Comparison of ENCODE assay signal across 30 cellular contexts in the genomic region with DNA sequence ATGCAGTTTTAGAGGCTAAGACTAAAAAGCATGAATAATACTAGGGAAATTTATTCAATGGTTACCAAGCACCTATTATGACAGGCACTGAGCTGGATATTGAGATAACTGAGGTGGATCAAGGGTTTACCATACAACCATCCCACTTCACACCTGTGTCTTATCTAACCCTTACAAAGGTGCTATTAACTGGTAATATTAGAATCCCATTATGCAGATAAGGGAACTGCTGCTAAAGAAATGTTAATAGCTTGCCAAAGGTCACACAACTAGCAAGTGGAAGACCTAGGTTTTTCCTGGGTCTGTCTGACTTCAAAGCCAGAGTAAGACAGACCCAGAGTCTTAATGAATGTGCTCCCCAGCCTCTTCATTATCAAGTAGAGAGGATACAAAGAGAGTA. TPM values are rescaled to one million over a fixed set of nuclear protein-coding genes. Genes with fewer than 3 reads are reported as not detected.
"Had no signal": no experiment of that assay in that cellular context is flagged by ENCODE, and none has a peak within 500 bp of the region (broad histone marks: within the 10 kb centered on the region; RNA-seq: fewer than 3 reads in every experiment).

No MANE protein-coding gene starts in this region.

- H3K4me1 Mint-ChIP-seq: stimulated activated effector memory CD8-positive, alpha-beta T cell treated with anti-CD3 and anti-CD28 coated beads, Interleukin-12 subunit alpha, Interleukin-12 subunit beta, amount 100 ng/mL, for 72 hours; stimulated activated memory B cell treated with anti-CD40 and anti-IgM and Interleukin-4, amounts not matched to agents 10 μg/mL and 1 μg/mL and 100 μg/mL, for 72 hours; stimulated activated naive B cell treated with anti-CD40 and anti-IgM and Interleukin-4, amounts not matched to agents 10 μg/mL and 1 μg/mL and 100 μg/mL, for 72 hours; stimulated activated naive CD8-positive, alpha-beta T cell treated with anti-CD3 and anti-CD28 coated beads, Interleukin-15, amount 100 ng/mL, for 72 hours had no signal

- H3K36me3 ChIP-seq: stomach, suprapubic skin, thoracic aorta, thyroid gland, tibial artery, tibial nerve, transverse colon, upper lobe of left lung, upper lobe of right lung, uterus, vagina had no signal

- H3K27ac ChIP-seq: stomach, suprapubic skin, testis, thoracic aorta, thyroid gland, tibial artery, tibial nerve, transverse colon, upper lobe of left lung, upper lobe of right lung, uterus, vagina had no signal

- DNase-seq: stimulated activated CD4-positive, alpha-beta T cell treated with anti-CD3 and anti-CD28 coated beads, Interleukin-2, amount 100 ng/mL, for 48 hours; stimulated activated CD4-positive, alpha-beta T cell treated with anti-CD3 and anti-CD28 coated beads, Interleukin-4, amount 100 ng/mL, for 1 hour; stimulated activated CD4-positive, alpha-beta T cell treated with anti-CD3 and anti-CD28 coated beads, Interleukin-4, amount 100 ng/mL, for 24 hours; stimulated activated CD4-positive, alpha-beta T cell treated with anti-CD3 and anti-CD28 coated beads, Interleukin-4, amount 100 ng/mL, for 4 hours; stimulated activated CD8-positive, alpha-beta memory T cell treated with anti-CD3 and anti-CD28 coated beads, Interleukin-4, amount 100 ng/mL, for 48 hours; stimulated activated naive B cell treated with anti-CD40 and anti-IgM and Interleukin-4, amounts not matched to agents 10 μg/mL and 1 μg/mL and 100 μg/mL, for 72 hours; stimulated activated naive CD4-positive, alpha-beta T cell; stimulated activated naive CD4-positive, alpha-beta T cell treated with Interleukin-2 at 50 U/mL for 16 hours; stimulated activated naive CD8-positive, alpha-beta T cell treated with anti-CD3 and anti-CD28 coated beads, Interleukin-15, amount 100 ng/mL, for 72 hours; stimulated activated naive CD8-positive, alpha-beta T cell treated with anti-CD3 and anti-CD28 coated beads, Interleukin-15, Interleukin-2, amounts not matched to agents 100 U/mL and 50 U/mL, for 24 hours; stomach; substantia nigra; testis; thyroid gland; tibial artery; transverse colon; trophoblast cell; upper lobe of left lung; upper lobe of right lung; uterus had no signal

- H3K36me3 Mint-ChIP-seq: stimulated activated effector memory CD8-positive, alpha-beta T cell treated with anti-CD3 and anti-CD28 coated beads, Interleukin-12 subunit alpha, Interleukin-12 subunit beta, amount 100 ng/mL, for 72 hours; stimulated activated memory B cell treated with anti-CD40 and anti-IgM and Interleukin-4, amounts not matched to agents 10 μg/mL and 1 μg/mL and 100 μg/mL, for 72 hours; stimulated activated naive B cell treated with anti-CD40 and anti-IgM and Interleukin-4, amounts not matched to agents 10 μg/mL and 1 μg/mL and 100 μg/mL, for 72 hours; type B pancreatic cell had no signal

- H3K9me3 ChIP-seq: stomach, suprapubic skin, testis, thoracic aorta, thyroid gland, tibial artery, tibial nerve, transverse colon, upper lobe of left lung, upper lobe of right lung, uterus, vagina had no signal

- H3K4me1 ChIP-seq: stomach, suprapubic skin, testis, thyroid gland, tibial artery, tibial nerve, transverse colon, upper lobe of left lung, upper lobe of right lung, uterus, vagina had no signal

- H3K4me3 ChIP-seq: stomach, suprapubic skin, testis, thoracic aorta, thyroid gland, tibial artery, tibial nerve, transverse colon, upper lobe of left lung, upper lobe of right lung, uterus, vagina had no signal

- H3K27me3 Mint-ChIP-seq: stimulated activated memory B cell treated with anti-CD40 and anti-IgM and Interleukin-4, amounts not matched to agents 10 μg/mL and 1 μg/mL and 100 μg/mL, for 72 hours; stimulated activated naive CD8-positive, alpha-beta T cell treated with anti-CD3 and anti-CD28 coated beads, Interleukin-15, amount 100 ng/mL, for 72 hours had no signal

- H3K27ac Mint-ChIP-seq: stimulated activated effector memory CD8-positive, alpha-beta T cell treated with anti-CD3 and anti-CD28 coated beads, Interleukin-12 subunit alpha, Interleukin-12 subunit beta, amount 100 ng/mL, for 72 hours; stimulated activated memory B cell treated with anti-CD40 and anti-IgM and Interleukin-4, amounts not matched to agents 10 μg/mL and 1 μg/mL and 100 μg/mL, for 72 hours; stimulated activated naive B cell treated with anti-CD40 and anti-IgM and Interleukin-4, amounts not matched to agents 10 μg/mL and 1 μg/mL and 100 μg/mL, for 72 hours; stimulated activated naive CD8-positive, alpha-beta T cell treated with anti-CD3 and anti-CD28 coated beads, Interleukin-15, amount 100 ng/mL, for 72 hours; stimulated activated naive CD8-positive, alpha-beta T cell treated with anti-CD3 and anti-CD28 coated beads, Interleukin-15, Interleukin-2, amounts not matched to agents 100 ng/mL and 50 ng/mL, for 24 hours; type B pancreatic cell had no signal

- H3K9me3 Mint-ChIP-seq: stimulated activated naive CD8-positive, alpha-beta T cell treated with anti-CD3 and anti-CD28 coated beads, Interleukin-15, amount 100 ng/mL, for 72 hours; stimulated activated naive CD8-positive, alpha-beta T cell treated with anti-CD3 and anti-CD28 coated beads, Interleukin-15, Interleukin-2, amounts not matched to agents 100 ng/mL and 50 ng/mL, for 24 hours had no signal

- H3K4me3 Mint-ChIP-seq: stimulated activated effector memory CD8-positive, alpha-beta T cell treated with anti-CD3 and anti-CD28 coated beads, Interleukin-12 subunit alpha, Interleukin-12 subunit beta, amount 100 ng/mL, for 72 hours; stimulated activated memory B cell treated with anti-CD40 and anti-IgM and Interleukin-4, amounts not matched to agents 10 μg/mL and 1 μg/mL and 100 μg/mL, for 72 hours; stimulated activated naive B cell treated with anti-CD40 and anti-IgM and Interleukin-4, amounts not matched to agents 10 μg/mL and 1 μg/mL and 100 μg/mL, for 72 hours; stimulated activated naive CD8-positive, alpha-beta T cell treated with anti-CD3 and anti-CD28 coated beads, Interleukin-15, amount 100 ng/mL, for 72 hours; stimulated activated naive CD8-positive, alpha-beta T cell treated with anti-CD3 and anti-CD28 coated beads, Interleukin-15, Interleukin-2, amounts not matched to agents 100 ng/mL and 50 ng/mL, for 24 hours; type B pancreatic cell had no signal

- H3K27me3 ChIP-seq: stomach, suprapubic skin, testis, thyroid gland, tibial artery, tibial nerve, transverse colon, upper lobe of left lung, upper lobe of right lung, uterus, vagina had no signal

- FAIRE-seq: urothelium cell line had no signal

RNA-seq across cellular contexts. Expression of gene VSTM5, which starts 21.1 kb away (rescaled TPM):
- total RNA-seq: subcutaneous adipose tissue, thoracic aorta, upper lobe of right lung, vagina had no signal
